1 cellular context compared by ENCODE assay signal in genomic region chr1:16961297-16962124, GRCh38.
TF ChIP-seq lines count a peak whose summit lies in the region.

No MANE protein-coding gene starts in this region.

TF ChIP-seq in H1, 55 proteins besides CTCF, POLR2A, EP300 and RAD21:
- TF ChIP-seq SUZ12 (IDR thresholded peaks at IDR 0.05; ENCODE audit: low read length) (no peak), MAFK (IDR thresholded peaks at IDR 0.05; ENCODE audit: low read depth, low read length) (no peak), KDM1A (IDR thresholded peaks at IDR 0.05; ENCODE audit: borderline replicate concordance, low read length) (no peak)
